In genomic region chr19:39417463-39418181, GRCh38 we compare ENCODE assay signal across 26 cellular contexts. TPM values are rescaled to one million over a fixed set of nuclear protein-coding genes. Genes with fewer than 3 reads are reported as not detected.
DNase-seq lines count a peak whose midpoint lies in the region; ATAC-seq and TF ChIP-seq lines count a peak whose summit lies in the region.
"Had no signal": no experiment of that assay in that cellular context is flagged by ENCODE, and none has a peak within 500 bp of the region (broad histone marks: within the 10 kb centered on the region; RNA-seq: fewer than 3 reads in every experiment).

No MANE protein-coding gene starts in this region.

- TF ChIP-seq POLR2A in uterus (IDR thresholded peaks at IDR 0.05) = no peak

- no peak for TF ChIP-seq CTCF in natural killer cell (IDR thresholded peaks at IDR 0.05)
- no peak for TF ChIP-seq CTCF in ascending aorta (IDR thresholded peaks at IDR 0.05)
- TF ChIP-seq CTCF in uterus (IDR thresholded peaks at IDR 0.05) = no peak

- no peaks in the 10 kb centered on the region for H3K9me3 ChIP-seq in ascending aorta
- no peaks in the 10 kb centered on the region for H3K9me3 ChIP-seq in uterus
- H3K9me3 ChIP-seq: BLaER1 treated with 17β-estradiol and CSF1 and Interleukin-3, amounts not matched to agents 10 nM and 100 nM; colonic mucosa; neutrophil; sigmoid colon; transverse colon had no signal

- H3K4me3 ChIP-seq in ascending aorta (no peak overlapping the region), uterus (no peak overlapping the region)
- H3K4me3 ChIP-seq: BLaER1 treated with 17β-estradiol and CSF1 and Interleukin-3, amounts not matched to agents 10 nM and 100 nM; cardiac muscle cell; colonic mucosa; lung; sigmoid colon; transverse colon had no signal

- H3K4me1 ChIP-seq in ascending aorta (peaks cover 9 to 25% of the 10 kb centered on the region in 2 donors), uterus (peaks cover 0 to 20% of the 10 kb centered on the region in 2 donors)
- H3K4me1 ChIP-seq: colonic mucosa had no signal

- ATAC-seq in natural killer cell (no peak), naive B cell (ENCODE audit: low read depth in 2 of 2) (peak; percentile 27 to 35)
- no peak for ATAC-seq in natural killer cell treated with Interleukin-12 subunit alpha and Interleukin-12 subunit beta and Interleukin-15 and Interleukin-18, amount 100 ng/mL, for 72 hours
- ATAC-seq: activated naive CD4-positive, alpha-beta T cell treated with anti-CD3 and anti-CD28 coated beads, Interleukin-2, amount 50 U/mL, for 72 hours had no signal

- DNase-seq in natural killer cell = no peak
- no peak for DNase-seq in natural killer cell treated with Interleukin-12 subunit alpha and Interleukin-12 subunit beta and Interleukin-15 and Interleukin-18, amount 100 ng/mL, for 72 hours (ENCODE audit: low spot score)
- DNase-seq in ascending aorta (ENCODE audit: low spot score in 2 of 2) = no peak
- no peak for DNase-seq in naive B cell
- DNase-seq in NCI-H748 treated with DMSO at 0.1 percent for 48 hours (lab: John Stamatoyannopoulos, UW) = no peak
- DNase-seq in uterus = no peak
- DNase-seq in NOMO-1 (lab: John Stamatoyannopoulos, UW; ENCODE audit: unreplicated experiment in 2 of 2) = no peak
- DNase-seq: anterior cingulate cortex; colonic mucosa; COR-L47; effector CD8-positive, alpha-beta T cell; HCEC 1CT; hypothalamus; Karpas-422; NCI-H146; NCI-H2107; SIG-M5; sigmoid colon; stimulated activated CD4-positive, alpha-beta T cell treated with anti-CD3 and anti-CD28 coated beads, Interleukin-4, amount 100 ng/mL, for 24 hours; T1000; transverse colon had no signal

- peaks cover 52 to 60% of the 10 kb centered on the region in 2 donors for H3K36me3 ChIP-seq in ascending aorta
- no peaks in the 10 kb centered on the region for H3K36me3 ChIP-seq in uterus
- H3K36me3 ChIP-seq: colonic mucosa, neutrophil, transverse colon had no signal

- H3K9me3 Mint-ChIP-seq in natural killer cell = no peaks in the 10 kb centered on the region
- H3K9me3 Mint-ChIP-seq in natural killer cell treated with Interleukin-12 subunit alpha and Interleukin-12 subunit beta and Interleukin-15 and Interleukin-18, amount 100 ng/mL, for 72 hours = no peaks in the 10 kb centered on the region
- no peaks in the 10 kb centered on the region for H3K9me3 Mint-ChIP-seq in naive B cell
- H3K9me3 Mint-ChIP-seq: activated naive CD4-positive, alpha-beta T cell treated with anti-CD3 and anti-CD28 coated beads, Interleukin-2, amount 50 U/mL, for 72 hours had no signal

- H3K4me3 Mint-ChIP-seq in natural killer cell (peak overlapping the region; percentile 10), naive B cell (peak overlapping the region in 2 of 8 donors; percentile 21 to 66)
- H3K4me3 Mint-ChIP-seq in natural killer cell treated with Interleukin-12 subunit alpha and Interleukin-12 subunit beta and Interleukin-15 and Interleukin-18, amount 100 ng/mL, for 72 hours = no peak overlapping the region

- H3K27ac ChIP-seq in ascending aorta (peak overlapping the region; percentile 10 to 50), uterus (no peak overlapping the region)
- H3K27ac ChIP-seq: cardiac muscle cell, colonic mucosa, neutrophil, transverse colon had no signal

- H3K27me3 ChIP-seq in ascending aorta = no peaks in the 10 kb centered on the region
- H3K27me3 ChIP-seq in uterus = no peaks in the 10 kb centered on the region
- H3K27me3 ChIP-seq: BLaER1 treated with 17β-estradiol and CSF1 and Interleukin-3, amounts not matched to agents 10 nM and 100 nM; cardiac muscle cell; sigmoid colon had no signal

- H3K4me1 Mint-ChIP-seq in natural killer cell (peaks cover 12 to 22% of the 10 kb centered on the region in 2 donors), naive B cell (peaks cover 15 to 20% (median 16%) of the 10 kb centered on the region in 3 donors)
- peaks cover 14 to 17% of the 10 kb centered on the region in 2 donors for H3K4me1 Mint-ChIP-seq in natural killer cell treated with Interleukin-12 subunit alpha and Interleukin-12 subunit beta and Interleukin-15 and Interleukin-18, amount 100 ng/mL, for 72 hours (ENCODE audit: low read depth in 2 of 2)

- intact Hi-C loops in natural killer cell (cut with micrococcal nuclease) (no loop called here), ascending aorta (cut with DNase I) (no loop called here), uterus (cut with DNase I; ENCODE audit: low total_unique reads) (no loop called here)

- H3K27ac Mint-ChIP-seq in natural killer cell (peak overlapping the region; percentile 41 to 70), naive B cell (peak overlapping the region in 4 of 6 donors; percentile 27 to 95 (median 79))
- no peak overlapping the region for H3K27ac Mint-ChIP-seq in natural killer cell treated with Interleukin-12 subunit alpha and Interleukin-12 subunit beta and Interleukin-15 and Interleukin-18, amount 100 ng/mL, for 72 hours

- no peaks in the 10 kb centered on the region for H3K27me3 Mint-ChIP-seq in natural killer cell (ENCODE audit: low read depth in 2 of 2)
- no peaks in the 10 kb centered on the region for H3K27me3 Mint-ChIP-seq in natural killer cell treated with Interleukin-12 subunit alpha and Interleukin-12 subunit beta and Interleukin-15 and Interleukin-18, amount 100 ng/mL, for 72 hours
- H3K27me3 Mint-ChIP-seq in naive B cell = no peaks in the 10 kb centered on the region

- H3K36me3 Mint-ChIP-seq in natural killer cell (no peaks in the 10 kb centered on the region), naive B cell (no peaks in the 10 kb centered on the region)
- H3K36me3 Mint-ChIP-seq in natural killer cell treated with Interleukin-12 subunit alpha and Interleukin-12 subunit beta and Interleukin-15 and Interleukin-18, amount 100 ng/mL, for 72 hours = no peaks in the 10 kb centered on the region

RNA-seq across cellular contexts. Expression of gene PLEKHG2, which starts 5.2 kb away (rescaled TPM):
- total RNA-seq in natural killer cell (100 to 1,000 TPM in 1 of 3 donors, 10 to 100 TPM in 2; 70.2 to 129 (median 80.7) TPM), ascending aorta (52.9 TPM), uterus (100 to 1,000 TPM in 1 of 4 donors, 10 to 100 TPM in 1, 1 to 10 TPM in 2; 5.1 to 120 (median 21.6) TPM)
- total RNA-seq in natural killer cell treated with Interleukin-12 subunit alpha and Interleukin-12 subunit beta and Interleukin-15 and Interleukin-18, amount 100 ng/mL, for 72 hours = 10 to 100 TPM; 30.8 to 68.1 TPM
- 1 to 10 TPM in 5 of 6 donors, not detected in 1; 2.5 to 8.3 (median 4.7) TPM for polyA plus RNA-seq in naive B cell (ENCODE audit: low read depth in 6 of 6)

RNA-seq across cellular contexts. Expression of gene ZFP36, which starts 11.0 kb away (rescaled TPM):
- 1,000 to 10,000 TPM; 1,232 to 2,074 (median 1,769) TPM for total RNA-seq in natural killer cell
- 10 to 100 TPM; 11.2 to 27.8 TPM for total RNA-seq in natural killer cell treated with Interleukin-12 subunit alpha and Interleukin-12 subunit beta and Interleukin-15 and Interleukin-18, amount 100 ng/mL, for 72 hours
- total RNA-seq in ascending aorta = 1,166 TPM
- polyA plus RNA-seq in naive B cell (ENCODE audit: low read depth in 6 of 6) = 100 to 1,000 TPM; 291 to 784 (median 445) TPM
- total RNA-seq in uterus = 100 to 1,000 TPM in 2 of 4 donors, 10 to 100 TPM in 1, 1 to 10 TPM in 1; 5.0 to 276 (median 145) TPM

RNA-seq across cellular contexts. Expression of gene RPS16, which starts 18.1 kb away (rescaled TPM):
- total RNA-seq in natural killer cell (1,000 to 10,000 TPM; 1,227 to 1,543 (median 1,399) TPM), ascending aorta (1,453 TPM), uterus (1,000 to 10,000 TPM in 3 of 4 donors, 10 to 100 TPM in 1; 50.5 to 6,434 (median 2,757) TPM)
- 1,000 to 10,000 TPM; 1,544 to 1,854 TPM for total RNA-seq in natural killer cell treated with Interleukin-12 subunit alpha and Interleukin-12 subunit beta and Interleukin-15 and Interleukin-18, amount 100 ng/mL, for 72 hours
- 1,000 to 10,000 TPM; 1,393 to 2,131 (median 1,793) TPM for polyA plus RNA-seq in naive B cell (ENCODE audit: low read depth in 6 of 6)

RNA-seq across cellular contexts. Expression of gene MED29, which starts 26.4 kb away (rescaled TPM):
- total RNA-seq in natural killer cell (10 to 100 TPM; 37.5 to 49.1 (median 45.9) TPM), ascending aorta (60.8 TPM), uterus (100 to 1,000 TPM in 1 of 4 donors, 10 to 100 TPM in 3; 15.6 to 282 (median 40.8) TPM)
- total RNA-seq in natural killer cell treated with Interleukin-12 subunit alpha and Interleukin-12 subunit beta and Interleukin-15 and Interleukin-18, amount 100 ng/mL, for 72 hours = 10 to 100 TPM; 22.2 to 35.2 TPM
- polyA plus RNA-seq in naive B cell (ENCODE audit: low read depth in 6 of 6) = 10 to 100 TPM; 31.9 to 68.1 (median 57.5) TPM

RNA-seq across cellular contexts. Expression of gene PAF1, which starts 26.7 kb away (rescaled TPM):
- total RNA-seq in natural killer cell = 10 to 100 TPM; 54.3 to 80.9 (median 68.3) TPM
- total RNA-seq in natural killer cell treated with Interleukin-12 subunit alpha and Interleukin-12 subunit beta and Interleukin-15 and Interleukin-18, amount 100 ng/mL, for 72 hours = 10 to 100 TPM; 38.1 to 39.2 TPM
- 12.7 TPM for total RNA-seq in ascending aorta
- polyA plus RNA-seq in naive B cell (ENCODE audit: low read depth in 6 of 6) = 10 to 100 TPM; 11.6 to 62.4 (median 41.0) TPM
- 10 to 100 TPM; 21.8 to 65.6 (median 33.7) TPM for total RNA-seq in uterus

Comparison
In these comparisons a context has a peak if more than half of its experiments do, and no peak if none do; other contexts are left out.
1. H3K27ac Mint-ChIP-seq: peak in natural killer cell (2 of 2) and naive B cell (4 of 6); none in natural killer cell treated with Interleukin-12 subunit alpha and Interleukin-12 subunit beta and Interleukin-15 and Interleukin-18, amount 100 ng/mL, for 72 hours (0 of 2).
2. ATAC-seq: peak in naive B cell (2 of 2); none in natural killer cell (0 of 3) and natural killer cell treated with Interleukin-12 subunit alpha and Interleukin-12 subunit beta and Interleukin-15 and Interleukin-18, amount 100 ng/mL, for 72 hours (0 of 2).
3. H3K27ac ChIP-seq: peak in ascending aorta (2 of 2); none in uterus (0 of 2).